ENCODE assay signal across 33 cellular contexts in the genomic region with DNA sequence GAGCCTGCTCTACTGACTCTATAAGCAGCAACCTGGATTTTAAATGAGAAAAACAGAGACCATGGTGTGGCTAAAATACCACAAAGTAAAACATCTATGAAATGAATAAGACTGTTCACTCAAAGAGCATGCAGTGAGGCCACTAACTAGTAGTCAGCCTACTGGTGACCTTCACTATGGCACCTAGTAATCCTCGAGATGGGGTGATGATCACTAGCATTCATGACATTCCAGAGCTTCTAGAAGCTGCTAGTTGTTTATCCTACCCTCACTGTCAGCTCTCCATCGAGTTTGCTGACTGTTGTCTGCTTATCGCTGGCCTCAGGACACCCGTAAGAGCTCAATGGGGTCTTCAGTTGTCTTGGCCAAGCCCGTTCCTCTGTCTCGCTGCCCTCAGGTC. TPM values are rescaled to one million over a fixed set of nuclear protein-coding genes. Genes with fewer than 3 reads are reported as not detected.
"Had no signal": no experiment of that assay in that cellular context is flagged by ENCODE, and none has a peak within 500 bp of the region (broad histone marks: within the 10 kb centered on the region; RNA-seq: fewer than 3 reads in every experiment).

No MANE protein-coding gene starts in this region.

- H3K27ac ChIP-seq: SJSA1 had no signal

- H3K36me3 Mint-ChIP-seq: activated CD4-positive, alpha-beta memory T cell treated with anti-CD3 and anti-CD28 coated beads for 36 hours; activated naive CD8-positive, alpha-beta T cell; brain had no signal

- DNase-seq: activated B cell treated with CpG ODN at 0.5 μM for 24 hours; activated CD4-positive, alpha-beta memory T cell treated with anti-CD3 and anti-CD28 coated beads for 36 hours; activated CD4-positive, alpha-beta T cell treated with anti-CD3 and anti-CD28 coated beads, Interleukin-2, amount 10 ng/mL, durations not matched to agents 7 days and 5 days; activated CD8-positive, alpha-beta memory T cell treated with anti-CD3 and anti-CD28 coated beads for 24 hours; activated gamma-delta T cell; activated naive CD4-positive, alpha-beta T cell treated with anti-CD3 and anti-CD28 coated beads for 36 hours; activated T-cell treated with anti-CD3 and anti-CD28 coated beads, Interleukin-2, amount 50 U/mL, for 48 hours; amygdala; MG63; MV-4-11; NCI-H1092 treated with DMSO at 0.1 percent for 48 hours; NCI-H1417 treated with DMSO at 0.1 percent for 48 hours; NCI-H1694; NCI-H2029; NCI-H2107; NCI-H2171 treated with DMSO at 0.1 percent for 48 hours; NCI-H345; NCI-H510A; NCI-H526 treated with DMSO at 0.1 percent for 48 hours; NCI-H82; Right ventricle myocardium superior; RPMI8226; SW 1271 had no signal

- H3K9me3 Mint-ChIP-seq: activated B cell treated with CpG ODN at 0.5 μM for 24 hours; activated CD4-positive, alpha-beta memory T cell treated with anti-CD3 and anti-CD28 coated beads for 36 hours; activated CD4-positive, alpha-beta T cell treated with anti-CD3 and anti-CD28 coated beads, Interleukin-2, amount 10 ng/mL, durations not matched to agents 7 days and 5 days; activated naive CD4-positive, alpha-beta T cell treated with anti-CD3 and anti-CD28 coated beads for 36 hours; activated T-helper 17 cell treated with anti-CD3 and anti-CD28 coated beads, Interleukin-2, amount 50 U/mL, for 72 hours; central memory CD8-positive, alpha-beta T cell; T-helper 2 cell treated with Interferon-gamma antibody and Interleukin-4, amounts not matched to agents 5 μg/mL and 100 μg/mL, for 36 hours had no signal

- H3K9me3 ChIP-seq: MG63, SJSA1 had no signal

- H3K4me3 ChIP-seq: MG63, SJSA1 had no signal

- H3K27ac Mint-ChIP-seq: activated B cell treated with CpG ODN at 0.5 μM for 24 hours; activated CD4-positive, alpha-beta memory T cell treated with anti-CD3 and anti-CD28 coated beads for 36 hours; activated CD4-positive, alpha-beta T cell treated with anti-CD3 and anti-CD28 coated beads, Interleukin-2, amount 10 ng/mL, durations not matched to agents 7 days and 5 days; activated naive CD4-positive, alpha-beta T cell treated with anti-CD3 and anti-CD28 coated beads for 36 hours; activated naive CD8-positive, alpha-beta T cell; activated T-helper 17 cell treated with anti-CD3 and anti-CD28 coated beads, Interleukin-2, amount 50 U/mL, for 72 hours; brain; T-helper 2 cell treated with Interferon-gamma antibody and Interleukin-4, amounts not matched to agents 5 μg/mL and 100 μg/mL, for 36 hours had no signal

- H3K36me3 ChIP-seq: MG63, SJSA1 had no signal

- H3K4me3 Mint-ChIP-seq: activated B cell treated with CpG ODN at 0.5 μM for 24 hours; activated CD4-positive, alpha-beta memory T cell treated with anti-CD3 and anti-CD28 coated beads for 36 hours; activated CD4-positive, alpha-beta T cell treated with anti-CD3 and anti-CD28 coated beads, Interleukin-2, amount 10 ng/mL, durations not matched to agents 7 days and 5 days; activated naive CD4-positive, alpha-beta T cell treated with anti-CD3 and anti-CD28 coated beads for 36 hours; activated naive CD8-positive, alpha-beta T cell; activated T-helper 17 cell treated with anti-CD3 and anti-CD28 coated beads, Interleukin-2, amount 50 U/mL, for 72 hours; brain; central memory CD8-positive, alpha-beta T cell; T-helper 2 cell treated with Interferon-gamma antibody and Interleukin-4, amounts not matched to agents 5 μg/mL and 100 μg/mL, for 36 hours had no signal

- H3K4me1 Mint-ChIP-seq: activated CD4-positive, alpha-beta T cell treated with anti-CD3 and anti-CD28 coated beads, Interleukin-2, amount 10 ng/mL, durations not matched to agents 7 days and 5 days; activated T-helper 17 cell treated with anti-CD3 and anti-CD28 coated beads, Interleukin-2, amount 50 U/mL, for 72 hours; central memory CD8-positive, alpha-beta T cell had no signal

- H3K4me1 ChIP-seq: SJSA1 had no signal

- ATAC-seq: activated T-helper 17 cell treated with anti-CD3 and anti-CD28 coated beads, Interleukin-2, amount 50 U/mL, for 72 hours; Panc1; SK-N-SH treated with all-trans-retinoic acid at 6 μM for 48 hours had no signal

- H3K27me3 ChIP-seq: MG63 had no signal

RNA-seq across cellular contexts. Expression of a gene that starts 13.7 kb away (rescaled TPM):
- total RNA-seq: activated CD4-positive, alpha-beta T cell treated with anti-CD3 and anti-CD28 coated beads, Interleukin-2, amount 10 ng/mL, durations not matched to agents 7 days and 5 days; OCI-LY7; T-helper 1 cell treated with Interleukin-12 subunit alpha and Interleukin-12 subunit beta and Interleukin-4 antibody, amounts not matched to agents 30 ng/mL and 1 ng/mL, for 36 hours had no signal
